ENCODE assay signal across 25 cellular contexts in genomic region chr10:67603701-67604100, GRCh38.
"Had no signal": no experiment of that assay in that cellular context is flagged by ENCODE, and none has a peak within 500 bp of the region (broad histone marks: within the 10 kb centered on the region; RNA-seq: fewer than 3 reads in every experiment).

No MANE protein-coding gene starts in this region.

- H3K27ac ChIP-seq: neural progenitor cell, parathyroid adenoma, prostate gland, right lobe of liver, thoracic aorta, upper lobe of left lung had no signal

- H3K27me3 ChIP-seq: neural progenitor cell, right lobe of liver, tibial nerve, upper lobe of left lung had no signal

- H3K79me2 ChIP-seq: parathyroid adenoma had no signal

- H3K27ac Mint-ChIP-seq: effector memory CD8-positive, alpha-beta T cell; immature natural killer cell; mesothelial cell of epicardium; naive thymus-derived CD4-positive, alpha-beta T cell; nephron; neural progenitor cell; stimulated activated effector memory CD8-positive, alpha-beta T cell treated with anti-CD3 and anti-CD28 coated beads, Interleukin-12 subunit alpha, Interleukin-12 subunit beta, amount 100 ng/mL, for 72 hours had no signal

- H3K36me3 ChIP-seq: neural progenitor cell, prostate gland, right lobe of liver, thoracic aorta, tibial nerve, upper lobe of left lung had no signal

- H2AFZ ChIP-seq: neural progenitor cell, parathyroid adenoma had no signal

- H3K4me2 ChIP-seq: neural progenitor cell, smooth muscle cell had no signal

- H3K4me1 ChIP-seq: neural progenitor cell, parathyroid adenoma, prostate gland, right lobe of liver, tibial nerve, upper lobe of left lung had no signal

- DNase-seq: cerebellar nuclear complex; cortex of kidney; effector memory CD8-positive, alpha-beta T cell; hypothalamus; immature natural killer cell; left ventricle myocardium superior; mesenchymal stem cell; naive thymus-derived CD4-positive, alpha-beta T cell; right lobe of liver; stimulated activated CD4-positive, alpha-beta T cell treated with anti-CD3 and anti-CD28 coated beads, Interleukin-12 subunit alpha, Interleukin-12 subunit beta, amount 100 ng/mL, for 4 hours; stimulated activated CD4-positive, alpha-beta T cell treated with anti-CD3 and anti-CD28 coated beads, Interleukin-1b, Interleukin-23, amount 100 ng/mL, for 48 hours; stimulated activated CD4-positive, alpha-beta T cell treated with anti-CD3 and anti-CD28 coated beads, Interleukin-4, amount 100 ng/mL, for 1 hour; stimulated activated naive CD8-positive, alpha-beta T cell treated with anti-CD3 and anti-CD28 coated beads, Interleukin-15, Interleukin-2, amounts not matched to agents 100 U/mL and 50 U/mL, for 24 hours; upper lobe of left lung had no signal

- FAIRE-seq: keratinocyte had no signal

- H3K9me3 ChIP-seq: prostate gland, right lobe of liver, thoracic aorta, tibial nerve, upper lobe of left lung had no signal

- H3K9ac ChIP-seq: neural progenitor cell, parathyroid adenoma had no signal

- H3K4me3 Mint-ChIP-seq: effector memory CD8-positive, alpha-beta T cell; immature natural killer cell; mesothelial cell of epicardium; naive thymus-derived CD4-positive, alpha-beta T cell; nephron; neural progenitor cell; stimulated activated effector memory CD8-positive, alpha-beta T cell treated with anti-CD3 and anti-CD28 coated beads, Interleukin-12 subunit alpha, Interleukin-12 subunit beta, amount 100 ng/mL, for 72 hours had no signal

- H3K4me1 Mint-ChIP-seq: immature natural killer cell had no signal

- ATAC-seq: effector memory CD8-positive, alpha-beta T cell; left ventricle myocardium superior; naive thymus-derived CD4-positive, alpha-beta T cell; right lobe of liver; stimulated activated effector memory CD8-positive, alpha-beta T cell treated with anti-CD3 and anti-CD28 coated beads, Interleukin-12 subunit alpha, Interleukin-12 subunit beta, amount 100 ng/mL, for 72 hours; stimulated activated naive CD8-positive, alpha-beta T cell treated with anti-CD3 and anti-CD28 coated beads, Interleukin-15, Interleukin-2, amounts not matched to agents 100 U/mL and 50 U/mL, for 24 hours had no signal

- H3K9me3 Mint-ChIP-seq: effector memory CD8-positive, alpha-beta T cell; nephron; neural progenitor cell; stimulated activated effector memory CD8-positive, alpha-beta T cell treated with anti-CD3 and anti-CD28 coated beads, Interleukin-12 subunit alpha, Interleukin-12 subunit beta, amount 100 ng/mL, for 72 hours had no signal

- H3K4me3 ChIP-seq: lung, neural progenitor cell, prostate gland, right lobe of liver, smooth muscle cell, thoracic aorta, tibial nerve, upper lobe of left lung had no signal
